8 cellular contexts compared by ENCODE assay signal in the genomic region with DNA sequence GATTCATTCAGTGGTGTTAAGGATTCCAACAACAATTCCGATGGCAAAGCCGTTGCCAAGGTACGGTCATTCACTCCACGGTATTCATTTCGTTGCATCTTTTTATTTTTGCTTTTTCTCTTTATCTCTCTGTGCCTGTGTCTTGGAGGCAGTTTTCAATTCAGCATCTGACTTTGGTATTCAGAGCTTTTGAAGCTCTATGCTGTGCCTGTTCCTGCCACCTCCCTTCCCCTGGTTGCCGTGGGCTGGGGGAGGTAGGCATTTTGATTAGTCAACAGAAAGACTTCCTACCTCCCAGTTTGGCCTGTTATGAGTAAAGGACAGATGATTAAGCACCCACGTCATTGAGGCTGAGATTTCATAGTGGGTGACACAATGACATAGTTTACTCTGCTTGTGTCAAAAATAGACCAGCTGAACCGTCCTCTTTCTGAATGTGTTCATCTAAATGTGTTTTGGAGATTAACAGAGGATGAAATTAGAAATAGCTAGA.
A peak's percentile ranks its signal among the peaks of the same experiment; 100 is the strongest.
DNase-seq lines count a peak whose midpoint lies in the region; ATAC-seq and TF ChIP-seq lines count a peak whose summit lies in the region.

No MANE protein-coding gene starts in this region.

- H3K79me2 ChIP-seq in smooth muscle cell (ENCODE audit: low read depth), result peaks cover 59% of the 10 kb centered on the region

- no peak for TF ChIP-seq CTCF in GM13976 (IDR thresholded peaks at IDR 0.05; ENCODE audit: borderline replicate concordance, control extremely low read depth, extremely low read depth, insufficient read depth, missing control alignments)
- TF ChIP-seq CTCF in Peyer's patch (IDR thresholded peaks at IDR 0.05), result no peak
- TF ChIP-seq CTCF in smooth muscle cell (IDR thresholded peaks at IDR 0.05; ENCODE audit: borderline replicate concordance, insufficient read depth, poor library complexity, severe bottlenecking), result no peak

- H3K9ac ChIP-seq in smooth muscle cell (ENCODE audit: low read depth), result peak overlapping the region; percentile 99

- peaks cover 7% of the 10 kb centered on the region for H3K9me3 Mint-ChIP-seq in activated naive CD4-positive, alpha-beta T cell treated with anti-CD3 and anti-CD28 coated beads, Interleukin-2, amount 50 U/mL, for 24 hours

- in situ Hi-C loops in GM13976 (cut with MboI; ENCODE audit: low sequenced_read_pairs, unreplicated experiment), result no loop called here

- H3K4me3 ChIP-seq in Peyer's patch, result peak overlapping the region; percentile 38 to 48 (median 42)
- peak overlapping the region; percentile 93 for H3K4me3 ChIP-seq in right cardiac atrium (ENCODE audit: low read length)
- H3K4me3 ChIP-seq in smooth muscle cell, result peak overlapping the region; percentile 81

- H3K27me3 ChIP-seq in Peyer's patch (no peaks in the 10 kb centered on the region), right cardiac atrium (ENCODE audit: control insufficient read depth, insufficient read depth) (no peaks in the 10 kb centered on the region), smooth muscle cell (ENCODE audit: low read depth) (no peaks in the 10 kb centered on the region)

- peaks cover 60% of the 10 kb centered on the region for H3K36me3 Mint-ChIP-seq in activated naive CD4-positive, alpha-beta T cell treated with anti-CD3 and anti-CD28 coated beads, Interleukin-2, amount 50 U/mL, for 24 hours

- peak in 1 of 2 donors; percentile 35 for TF ChIP-seq POLR2A in Peyer's patch (IDR thresholded peaks at IDR 0.05)

- intact Hi-C loops in right cardiac atrium (cut with DNase I), result loop anchor here in 2 of 4 donors (5.0 kb wide), 2 partner anchors 36 to 41 kb away; no protein-coding TSS in a partner anchor

- peak overlapping the region; percentile 79 to 90 (median 88) for H3K27ac ChIP-seq in Peyer's patch
- H3K27ac ChIP-seq in right cardiac atrium (ENCODE audit: low read length), result peak overlapping the region; percentile 96
- H3K27ac ChIP-seq in smooth muscle cell (ENCODE audit: low read depth), result peak overlapping the region; percentile 100

- H3K4me1 Mint-ChIP-seq in activated naive CD4-positive, alpha-beta T cell treated with anti-CD3 and anti-CD28 coated beads, Interleukin-2, amount 50 U/mL, for 24 hours, result peaks cover 90% of the 10 kb centered on the region

- H2AFZ ChIP-seq in smooth muscle cell (ENCODE audit: low read depth), result no peak overlapping the region

- no peaks in the 10 kb centered on the region for H3K27me3 Mint-ChIP-seq in activated naive CD4-positive, alpha-beta T cell treated with anti-CD3 and anti-CD28 coated beads, Interleukin-2, amount 50 U/mL, for 24 hours

- 11% methylated on average over 8 of the region's 8 CpGs for WGBS in right cardiac atrium
- 31% methylated on average over 8 of the region's 8 CpGs for WGBS in smooth muscle cell (ENCODE audit: low lambda C conversion rate)

- H3K27ac Mint-ChIP-seq in activated naive CD4-positive, alpha-beta T cell treated with anti-CD3 and anti-CD28 coated beads, Interleukin-2, amount 50 U/mL, for 24 hours, result peak overlapping the region; percentile 100

- no peaks in the 10 kb centered on the region for H3K9me3 ChIP-seq in Peyer's patch
- no peaks in the 10 kb centered on the region for H3K9me3 ChIP-seq in right cardiac atrium (ENCODE audit: control insufficient read depth, low read length)
- no peaks in the 10 kb centered on the region for H3K9me3 ChIP-seq in smooth muscle cell (replicated peaks; ENCODE audit: low read depth)

- peak overlapping the region; percentile 94 for H3K4me3 Mint-ChIP-seq in activated naive CD4-positive, alpha-beta T cell treated with anti-CD3 and anti-CD28 coated beads, Interleukin-2, amount 50 U/mL, for 24 hours

- ATAC-seq in HG02610 (IDR thresholded peaks at IDR 0.05; ENCODE audit: unreplicated experiment), result peak; percentile 51
- ATAC-seq in right cardiac atrium, result peak; percentile 70 to 78

- peaks cover 37% of the 10 kb centered on the region for H3F3A ChIP-seq in smooth muscle cell (ENCODE audit: low read depth)

- peaks cover 5 to 32% (median 22%) of the 10 kb centered on the region in 4 donors for H3K4me1 ChIP-seq in Peyer's patch
- peaks cover 20% of the 10 kb centered on the region for H3K4me1 ChIP-seq in right cardiac atrium (ENCODE audit: control insufficient read depth, insufficient read depth, low read length)
- H3K4me1 ChIP-seq in smooth muscle cell (ENCODE audit: low read depth), result peaks cover 12% of the 10 kb centered on the region

- H3K36me3 ChIP-seq in Peyer's patch, result peaks cover 0 to 11% (median 0%) of the 10 kb centered on the region in 3 donors
- H3K36me3 ChIP-seq in smooth muscle cell (ENCODE audit: low read depth), result peaks cover 6% of the 10 kb centered on the region

- peaks cover 46% of the 10 kb centered on the region for H4K20me1 ChIP-seq in smooth muscle cell (ENCODE audit: low read depth)

- DNase-seq in GM13976 (ENCODE audit: low spot score) (peak; percentile 33), Peyer's patch (peak in 2 of 3 donors; percentile 64 to 79), right cardiac atrium (peak; percentile 55 to 70 (median 63)), smooth muscle cell (lab: John Stamatoyannopoulos, UW; ENCODE audit: unreplicated experiment) (no peak), NCI-H1417 treated with DMSO at 0.1 percent for 48 hours (lab: John Stamatoyannopoulos, UW) (no peak), cortex of kidney (lab: John Stamatoyannopoulos, UW) (no peak)

- H3K4me2 ChIP-seq in smooth muscle cell, result peak overlapping the region; percentile 91

Comparison
In these comparisons a context has a peak if more than half of its experiments do, and no peak if none do; other contexts are left out.
1. DNase-seq: peak in GM13976 (single experiment), Peyer's patch (2 of 3) and right cardiac atrium (3 of 3); none in smooth muscle cell (single experiment), NCI-H1417 treated with DMSO at 0.1 percent for 48 hours (single experiment) and cortex of kidney (single experiment).
2. H3K4me3 ChIP-seq: peak in every context shown above with its lines; median percentile 93 in right cardiac atrium; 81 in smooth muscle cell; 42 in Peyer's patch.
3. Peak in every context shown above with its lines, with median percentiles within 50 percentile points of each other: H3K27ac ChIP-seq.